ENCODE assay signal across 8 cellular contexts in the genomic region with DNA sequence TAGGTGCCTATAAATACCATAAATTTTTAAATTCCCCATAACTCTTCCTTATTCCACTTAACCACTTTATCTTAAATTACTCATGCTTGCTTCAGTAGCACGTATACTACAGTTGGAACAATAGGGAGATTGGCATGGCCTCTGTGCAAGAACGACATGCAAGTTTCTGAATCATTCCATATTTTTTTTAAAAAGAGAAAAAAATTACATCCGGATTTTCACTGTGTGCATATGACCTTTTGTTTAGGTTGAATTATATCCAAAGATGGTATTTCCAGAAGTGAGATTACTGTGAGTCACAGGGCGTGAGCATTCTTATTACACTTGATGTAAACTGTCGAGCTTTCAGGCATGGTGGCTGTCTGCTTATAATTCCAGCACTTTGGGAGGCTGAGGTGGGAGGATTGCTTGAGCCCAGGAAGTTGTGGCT. TPM values are rescaled to one million over a fixed set of nuclear protein-coding genes. Genes with fewer than 3 reads are reported as not detected.
DNase-seq lines count a peak whose midpoint lies in the region; ATAC-seq and TF ChIP-seq lines count a peak whose summit lies in the region.
"Not testable (repeated sequence)": the region's sequence is repeated elsewhere in the genome, so short reads cannot be mapped to it uniquely, and the experiment has no call there.

No MANE protein-coding gene starts in this region.

- not testable (repeated sequence) for BruUV-seq in A673 (replicated peaks; lab: Mats Ljungman, UMichigan); Panc1 (replicated peaks; lab: Mats Ljungman, UMichigan)

- not testable (repeated sequence) for TF ChIP-seq CTCF in A673 (conservative IDR thresholded peaks at IDR 0.05; ENCODE audit: low read depth, low read length); Panc1 (IDR thresholded peaks at IDR 0.05)

- H3K9me3 ChIP-seq in A673 (ENCODE audit: low read depth, low read length, poor library complexity, severe bottlenecking); Panc1 (ENCODE audit: control insufficient read depth, insufficient read depth, low read depth, low read length); adipocyte (ENCODE audit: control insufficient read depth, low read length): not testable (repeated sequence)

- H3K27ac ChIP-seq in A673 (ENCODE audit: low read depth, low read length, poor library complexity, severe bottlenecking); Panc1 (ENCODE audit: low read length): not testable (repeated sequence)

- H3K4me1 ChIP-seq in A673 (ENCODE audit: insufficient read depth, low read length, poor library complexity, severe bottlenecking); Panc1 (ENCODE audit: control insufficient read depth, insufficient read depth, low read length); adipocyte (ENCODE audit: control insufficient read depth, insufficient read depth, low read length): not testable (repeated sequence)

- intact Hi-C loops in A673 (cut with micrococcal nuclease; ENCODE audit: unreplicated experiment); Panc1 (cut with micrococcal nuclease; ENCODE audit: unreplicated experiment): not testable (repeated sequence)

- POLR2A ChIA-PET in A673 (lab: Charles Lee; ENCODE audit: low non-redundant PET); Panc1 (lab: Charles Lee): not testable (repeated sequence)

- CTCF ChIA-PET in A673 (lab: Charles Lee); Panc1 (lab: Charles Lee): not testable (repeated sequence)

- DNase-seq in A673 (ENCODE audit: low spot score) (peak; percentile 40), Daoy (ENCODE audit: low read depth) (peak; percentile 93), HT1080 (ENCODE audit: low read depth) (peak; percentile 99), adipocyte (ENCODE audit: low read depth) (peak; percentile 69), dermis microvascular lymphatic vessel endothelial cell (ENCODE audit: low read depth in 2 of 2) (peak; percentile 72 to 94), glomerular endothelial cell (ENCODE audit: extremely low read depth, low read depth, low spot score) (peak; percentile 83), renal cortical epithelial cell (ENCODE audit: low read depth) (peak; percentile 53)
- DNase-seq in Panc1 (ENCODE audit: low read depth, low spot score): not testable (repeated sequence)

- in situ Hi-C loops in Panc1 (cut with HindIII; ENCODE audit: low pct_unique_long_range_greater_than_20kb, low sequenced_read_pairs): not testable (repeated sequence)

- not testable (repeated sequence) for H3K9ac ChIP-seq in adipocyte (ENCODE audit: low read length)

- H3K27me3 ChIP-seq in A673 (replicated peaks; ENCODE audit: insufficient read depth, low read depth, low read length, poor library complexity); Panc1 (ENCODE audit: control insufficient read depth, insufficient read depth, low read length); adipocyte (replicated peaks; ENCODE audit: control insufficient read depth, insufficient read depth, low read length): not testable (repeated sequence)

- H3K36me3 ChIP-seq in A673 (ENCODE audit: insufficient read depth, low read length, poor library complexity, severe bottlenecking); Panc1 (ENCODE audit: control insufficient read depth, insufficient read depth, low read length); adipocyte (ENCODE audit: control insufficient read depth, insufficient read depth, low read length, severe bottlenecking): not testable (repeated sequence)

- H3K4me3 ChIP-seq in A673 (ENCODE audit: low read depth, low read length, poor library complexity, severe bottlenecking); Panc1 (ENCODE audit: low read depth in 2 of 2, low read length in 2 of 2); adipocyte (ENCODE audit: low read length): not testable (repeated sequence)

- peak; percentile 62 for ATAC-seq in Panc1

RNA-seq across cellular contexts. Expression of a gene that starts 39.5 kb away (rescaled TPM):
- total RNA-seq in A673 (2021) (316 and 343 TPM in 2 replicates), Panc1 (2021; ENCODE audit: unreplicated experiment) (365 TPM), dermis microvascular lymphatic vessel endothelial cell (32.5 and 45.8 TPM in 2 replicates), glomerular endothelial cell (103 and 110 TPM in 2 replicates), renal cortical epithelial cell (29.5 and 80.6 TPM in 2 replicates)
- 70.3 and 97.0 TPM in 2 replicates for total RNA-seq in Daoy (2014; rRNA removed; shearing (Covaris generic))
- 236 and 349 TPM in 2 replicates for total RNA-seq in HT1080 (2014; rRNA removed; shearing (Covaris generic))
- polyA plus RNA-seq in HT1080 (2015; cell fraction: cytosol; rRNA removed): 227 and 244 TPM in 2 replicates
- polyA plus RNA-seq in HT1080 (2015; cell fraction: nucleus; rRNA removed): 170 and 192 TPM in 2 replicates
- 703 TPM for polyA plus RNA-seq in Panc1 (2012; ENCODE audit: insufficient read length)

RNA-seq across cellular contexts. Expression of a gene that starts 39.6 kb away (rescaled TPM):
- 36.3 and 40.3 TPM in 2 replicates for total RNA-seq in A673 (2021)
- 85.9 and 109 TPM in 2 replicates for total RNA-seq in Daoy (2014; rRNA removed; shearing (Covaris generic))
- total RNA-seq in HT1080 (2014; rRNA removed; shearing (Covaris generic)): 51.9 and 53.8 TPM in 2 replicates
- polyA plus RNA-seq in HT1080 (2015; cell fraction: cytosol; rRNA removed): 64.6 and 68.9 TPM in 2 replicates
- 67.6 and 71.4 TPM in 2 replicates for polyA plus RNA-seq in HT1080 (2015; cell fraction: nucleus; rRNA removed)
- 57.6 TPM for total RNA-seq in Panc1 (2021; ENCODE audit: unreplicated experiment)
- polyA plus RNA-seq in Panc1 (2012; ENCODE audit: insufficient read length): 60.7 TPM
- 20.4 and 24.4 TPM in 2 replicates for total RNA-seq in dermis microvascular lymphatic vessel endothelial cell
- total RNA-seq in glomerular endothelial cell: 46.3 and 47.3 TPM in 2 replicates
- 51.4 and 102 TPM in 2 replicates for total RNA-seq in renal cortical epithelial cell
